In the genomic region with DNA sequence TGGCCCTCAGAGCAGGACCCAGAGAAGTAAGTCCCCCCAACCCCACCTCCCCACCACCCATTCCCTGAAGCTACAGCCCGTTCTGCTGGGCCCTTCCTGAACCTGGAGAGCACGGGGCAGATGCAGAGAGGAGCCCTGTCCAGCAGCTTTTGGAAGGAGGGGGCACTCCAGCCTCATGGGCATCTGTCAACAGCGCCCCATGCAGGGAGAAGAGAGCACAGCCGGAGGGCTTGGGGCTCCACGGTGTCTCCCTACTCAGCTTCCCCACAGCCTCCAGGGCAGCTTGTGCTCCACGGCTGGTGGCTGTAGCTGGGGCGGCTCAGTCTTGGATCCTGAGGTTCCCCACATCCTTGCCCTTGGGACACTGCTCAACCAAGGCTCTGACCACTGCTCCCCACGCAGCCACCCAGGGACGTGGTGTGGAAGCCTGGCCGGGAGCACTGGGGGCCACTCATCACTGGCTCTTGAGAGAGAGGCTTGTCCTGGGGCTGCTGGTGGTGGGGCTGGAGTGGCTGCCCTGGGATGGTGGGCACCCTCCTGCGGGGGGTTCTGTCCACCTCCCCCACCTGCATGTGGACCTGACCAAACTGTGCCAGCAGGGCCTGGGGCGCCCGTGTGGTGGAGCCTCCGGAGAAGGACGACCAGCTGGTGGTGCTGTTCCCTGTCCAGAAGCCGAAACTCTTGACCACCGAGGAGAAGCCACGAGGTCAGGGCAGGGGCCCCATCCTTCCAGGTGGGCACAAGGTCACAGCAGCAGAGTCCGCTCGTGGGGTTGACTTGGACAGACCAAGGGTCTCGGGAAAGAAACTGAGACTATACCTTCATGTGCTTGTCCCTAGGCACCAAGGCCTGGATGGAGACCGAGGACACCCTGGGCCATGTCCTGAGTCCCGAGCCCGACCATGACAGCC, we compare ENCODE assay signal across 17 cellular contexts. TPM values are rescaled to one million over a fixed set of nuclear protein-coding genes. Genes with fewer than 3 reads are reported as not detected.
DNase-seq lines count a peak whose midpoint lies in the region; ATAC-seq and TF ChIP-seq lines count a peak whose summit lies in the region.
"Had no signal": no experiment of that assay in that cellular context is flagged by ENCODE, and none has a peak within 500 bp of the region (broad histone marks: within the 10 kb centered on the region; RNA-seq: fewer than 3 reads in every experiment).

No MANE protein-coding gene starts in this region.

- H3K4me3 ChIP-seq in heart right ventricle: no peak overlapping the region
- no peak overlapping the region for H3K4me3 ChIP-seq in sigmoid colon
- H3K4me3 ChIP-seq in prostate gland: no peak overlapping the region
- H3K4me3 ChIP-seq: PC-9 had no signal

- H3K4me1 ChIP-seq in heart right ventricle: peaks cover 1 to 12% (median 7%) of the 10 kb centered on the region in 9 donors
- H3K4me1 ChIP-seq in sigmoid colon: peaks cover 0 to 6% (median 3%) of the 10 kb centered on the region in 4 donors
- H3K4me1 ChIP-seq in prostate gland (replicated peaks): no peaks in the 10 kb centered on the region

- H3K4me1 Mint-ChIP-seq in WTC11: peaks cover 4% of the 10 kb centered on the region

- H3K9me3 ChIP-seq in heart right ventricle (no peaks in the 10 kb centered on the region), sigmoid colon (no peaks in the 10 kb centered on the region), prostate gland (no peaks in the 10 kb centered on the region)

- peak in 1 of 9 donors; percentile 10 for TF ChIP-seq CTCF in heart right ventricle (IDR thresholded peaks at IDR 0.05)
- no peak for TF ChIP-seq CTCF in WTC11 (IDR thresholded peaks at IDR 0.05)
- no peak for TF ChIP-seq CTCF in sigmoid colon (IDR thresholded peaks at IDR 0.05)
- TF ChIP-seq CTCF in prostate gland (IDR thresholded peaks at IDR 0.05): no peak

- no peak overlapping the region for H3K4me3 Mint-ChIP-seq in WTC11
- H3K4me3 Mint-ChIP-seq: natural killer cell had no signal

- no peak overlapping the region for H3K27ac Mint-ChIP-seq in WTC11
- no peak overlapping the region for H3K27ac Mint-ChIP-seq in activated naive CD4-positive, alpha-beta T cell treated with anti-CD3 and anti-CD28 coated beads, Interleukin-2, amount 50 U/mL, for 72 hours
- H3K27ac Mint-ChIP-seq: natural killer cell had no signal

- H3K9me3 Mint-ChIP-seq in WTC11: no peaks in the 10 kb centered on the region
- H3K9me3 Mint-ChIP-seq in activated naive CD4-positive, alpha-beta T cell treated with anti-CD3 and anti-CD28 coated beads, Interleukin-2, amount 50 U/mL, for 72 hours: no peaks in the 10 kb centered on the region
- H3K9me3 Mint-ChIP-seq: natural killer cell had no signal

- H3K27me3 ChIP-seq in heart right ventricle (peaks cover 0 to 40% (median 18%) of the 10 kb centered on the region in 7 donors), sigmoid colon (peaks cover 4 to 79% (median 42%) of the 10 kb centered on the region in 3 donors), prostate gland (replicated peaks; ENCODE audit: insufficient read depth) (no peaks in the 10 kb centered on the region)

- ATAC-seq in Right ventricle myocardium superior (ENCODE audit: poor library complexity) (no peak), heart right ventricle (no peak), WTC11 (peak; percentile 44)
- no peak for ATAC-seq in activated naive CD4-positive, alpha-beta T cell treated with anti-CD3 and anti-CD28 coated beads, Interleukin-2, amount 50 U/mL, for 72 hours
- ATAC-seq: natural killer cell had no signal

- no peak overlapping the region for H3K27ac ChIP-seq in heart right ventricle
- H3K27ac ChIP-seq in sigmoid colon: no peak overlapping the region
- H3K27ac ChIP-seq in prostate gland: no peak overlapping the region
- H3K27ac ChIP-seq: PC-9, VCaP had no signal

- no peak for TF ChIP-seq EP300 in sigmoid colon (IDR thresholded peaks at IDR 0.05)

- peaks cover 2% of the 10 kb centered on the region; the same call in 1 of the 2 replicates for H3K27me3 Mint-ChIP-seq in WTC11 (ENCODE audit: low read depth)

- DNase-seq in Right ventricle myocardium superior (peak; percentile 37), heart right ventricle (no peak), WTC11 (ENCODE audit: low spot score) (peak; percentile 59), sigmoid colon (peak; percentile 62), prostate gland (ENCODE audit: low spot score) (no peak)
- DNase-seq in activated naive CD4-positive, alpha-beta T cell treated with anti-CD3 and anti-CD28 coated beads, Interleukin-2, amount 50 U/mL, for 72 hours (ENCODE audit: low spot score in 2 of 2): no peak
- DNase-seq: activated effector memory CD4-positive, alpha-beta T cell treated with Interleukin-2 at 50 U/mL for 16 hours; aorta; natural killer cell; NCI-H2029 treated with DMSO at 0.1 percent for 48 hours; NCI-H526 treated with DMSO at 0.1 percent for 48 hours; PC-9 had no signal

- no peak for TF ChIP-seq POLR2A in sigmoid colon (IDR thresholded peaks at IDR 0.05)
- no peak for TF ChIP-seq POLR2A in prostate gland (IDR thresholded peaks at IDR 0.05)

- WGBS in heart right ventricle, 2 donors: 60 to 63% methylated on average over 24 of the region's 24 CpGs
- WGBS in sigmoid colon, 2 donors: 75 to 83% methylated on average over 24 of the region's 24 CpGs
- 75% methylated on average over 24 of the region's 24 CpGs for WGBS in prostate gland

- H3K36me3 ChIP-seq in heart right ventricle (peaks cover 0 to 3% (median 0%) of the 10 kb centered on the region in 9 donors), sigmoid colon (no peaks in the 10 kb centered on the region), prostate gland (no peaks in the 10 kb centered on the region)

- CTCF ChIA-PET in WTC11 (lab: Charles Lee): interaction anchor here (0.6 to 1.9 kb wide), 9 partner anchors 15 to 1351 kb away, joined by 3 to 25 read pairs (median 5); partner anchors contain the start of gene CALY

- no peaks in the 10 kb centered on the region for H3K36me3 Mint-ChIP-seq in WTC11
- no peaks in the 10 kb centered on the region for H3K36me3 Mint-ChIP-seq in activated naive CD4-positive, alpha-beta T cell treated with anti-CD3 and anti-CD28 coated beads, Interleukin-2, amount 50 U/mL, for 72 hours
- H3K36me3 Mint-ChIP-seq: natural killer cell had no signal

- intact Hi-C loops in Right ventricle myocardium superior (cut with DNase I): no loop called here
- intact Hi-C loops in heart right ventricle (cut with DNase I): no loop called here
- intact Hi-C loops in sigmoid colon (cut with DNase I): no loop called here
- intact Hi-C loops in prostate gland (cut with DNase I): no loop called here

- POLR2A ChIA-PET in WTC11 (lab: Charles Lee): interaction anchor here (0.7 kb wide), 1 partner anchor 73 kb away, joined by 3 read pairs; no protein-coding TSS in a partner anchor

TF ChIP-seq in WTC11, 78 proteins besides CTCF, POLR2A, EP300 and RAD21 (continues in another document):
- TF ChIP-seq CBFB (CRISPR knock-in tag; IDR thresholded peaks at IDR 0.05; ENCODE audit: low read depth) (0 out of 2 replicates have a peak, but pooled peaks have one; percentile 23), ZMAT4 (CRISPR knock-in tag; IDR thresholded peaks at IDR 0.05) (no peak)

RNA-seq across cellular contexts. Expression of gene PRAP1, which starts 4.5 kb away (rescaled TPM):
- total RNA-seq in Right ventricle myocardium superior: not detected
- total RNA-seq in heart right ventricle: not detected
- polyA plus RNA-seq in heart right ventricle: not detected
- 0.31 to 0.48 TPM in 2 of 3 replicates, not detected in the other for total RNA-seq in WTC11 (2021)
- 1 to 10 TPM in 1 of 4 donors, not detected in 3; 2.9 TPM for total RNA-seq in sigmoid colon
- polyA plus RNA-seq in sigmoid colon: 100 to 1,000 TPM in 1 of 3 donors, 10 to 100 TPM in 2; 73.4 to 102 (median 88.9) TPM
- total RNA-seq in activated naive CD4-positive, alpha-beta T cell treated with anti-CD3 and anti-CD28 coated beads, Interleukin-2, amount 50 U/mL, for 72 hours: not detected
- 1 to 10 TPM in 1 of 2 donors, not detected in 1; 6.6 TPM for total RNA-seq in prostate gland
- total RNA-seq: activated CD8-positive, alpha-beta memory T cell treated with anti-CD3 and anti-CD28 coated beads for 36 hours; aorta; frontal cortex; H4; MCF 10A; natural killer cell; PC-9 had no signal

RNA-seq across cellular contexts. Expression of gene FUOM, which starts 6.2 kb away (rescaled TPM):
- total RNA-seq in Right ventricle myocardium superior (7.4 TPM), heart right ventricle (10 to 100 TPM in 2 of 10 donors, 1 to 10 TPM in 8; 2.0 to 13.5 (median 5.1) TPM), WTC11 (2021) (31.3 to 40.5 TPM (median 33.8 TPM) in 3 replicates), sigmoid colon (10 to 100 TPM in 2 of 4 donors, 1 to 10 TPM in 2; 8.0 to 25.7 (median 12.8) TPM), prostate gland (10 to 100 TPM in 1 of 2 donors, 1 to 10 TPM in 1; 8.7 to 11.4 TPM)
- polyA plus RNA-seq in heart right ventricle (10 to 100 TPM; 16.5 to 17.0 TPM), sigmoid colon (10 to 100 TPM; 39.0 to 98.0 (median 48.9) TPM)
- 10 to 100 TPM; 24.1 to 24.2 TPM for total RNA-seq in activated naive CD4-positive, alpha-beta T cell treated with anti-CD3 and anti-CD28 coated beads, Interleukin-2, amount 50 U/mL, for 72 hours

RNA-seq across cellular contexts. Expression of gene CALY, which starts 15.0 kb away (rescaled TPM):
- total RNA-seq in Right ventricle myocardium superior (not detected), heart right ventricle (under 1 TPM in 1 of 10 donors, not detected in 9; 0.77 TPM), WTC11 (2021) (0.63 to 1.8 TPM (median 1.4 TPM) in 3 replicates), sigmoid colon (1 to 10 TPM; 1.3 to 6.8 (median 5.4) TPM), prostate gland (1 to 10 TPM in 1 of 2 donors, not detected in 1; 9.4 TPM)
- polyA plus RNA-seq in heart right ventricle (under 1 TPM in 1 of 2 donors, not detected in 1; 0.09 TPM), sigmoid colon (1 to 10 TPM in 1 of 3 donors, not detected in 2; 1.4 TPM)
- not detected for total RNA-seq in activated naive CD4-positive, alpha-beta T cell treated with anti-CD3 and anti-CD28 coated beads, Interleukin-2, amount 50 U/mL, for 72 hours
- total RNA-seq: activated CD8-positive, alpha-beta memory T cell treated with anti-CD3 and anti-CD28 coated beads for 36 hours; aorta; H4; MCF 10A; natural killer cell; PC-9 had no signal
- polyA plus RNA-seq: aorta had no signal

RNA-seq across cellular contexts. Expression of gene ECHS1, which starts 21.5 kb away (rescaled TPM):
- total RNA-seq in Right ventricle myocardium superior (239 TPM), heart right ventricle (100 to 1,000 TPM; 180 to 275 (median 225) TPM), WTC11 (2021) (84.1 to 91.8 TPM (median 88.8 TPM) in 3 replicates), sigmoid colon (10 to 100 TPM; 58.6 to 87.0 (median 65.6) TPM), prostate gland (100 to 1,000 TPM; 112 to 126 TPM)
- polyA plus RNA-seq in heart right ventricle (100 to 1,000 TPM; 117 to 124 TPM), sigmoid colon (100 to 1,000 TPM; 187 to 360 (median 220) TPM)
- total RNA-seq in activated naive CD4-positive, alpha-beta T cell treated with anti-CD3 and anti-CD28 coated beads, Interleukin-2, amount 50 U/mL, for 72 hours: 10 to 100 TPM; 58.5 to 86.0 TPM

RNA-seq across cellular contexts. Expression of gene PAOX, which starts 27.4 kb away (rescaled TPM):
- total RNA-seq in Right ventricle myocardium superior (3.4 TPM), heart right ventricle (1 to 10 TPM; 1.5 to 4.4 (median 2.5) TPM), WTC11 (2021) (3.6 to 5.6 TPM (median 5.2 TPM) in 3 replicates), sigmoid colon (10 to 100 TPM in 3 of 4 donors, 1 to 10 TPM in 1; 6.4 to 11.8 (median 11.0) TPM), prostate gland (10 to 100 TPM; 17.5 to 20.2 TPM)
- polyA plus RNA-seq in heart right ventricle (1 to 10 TPM; 3.8 to 4.1 TPM), sigmoid colon (1 to 10 TPM; 5.4 to 8.7 (median 6.5) TPM)
- total RNA-seq in activated naive CD4-positive, alpha-beta T cell treated with anti-CD3 and anti-CD28 coated beads, Interleukin-2, amount 50 U/mL, for 72 hours: 1 to 10 TPM; 3.9 to 5.6 TPM
- total RNA-seq: H4 had no signal

Comparison
In these comparisons a context has a peak if more than half of its experiments do, and no peak if none do; other contexts are left out.
1. DNase-seq: peak in Right ventricle myocardium superior (single experiment), WTC11 (single experiment) and sigmoid colon (single experiment); none in heart right ventricle (0 of 2), activated naive CD4-positive, alpha-beta T cell treated with anti-CD3 and anti-CD28 coated beads, Interleukin-2, amount 50 U/mL, for 72 hours (0 of 2) and prostate gland (single experiment).